Comparison of ENCODE assay signal across 8 cellular contexts in the genomic region with DNA sequence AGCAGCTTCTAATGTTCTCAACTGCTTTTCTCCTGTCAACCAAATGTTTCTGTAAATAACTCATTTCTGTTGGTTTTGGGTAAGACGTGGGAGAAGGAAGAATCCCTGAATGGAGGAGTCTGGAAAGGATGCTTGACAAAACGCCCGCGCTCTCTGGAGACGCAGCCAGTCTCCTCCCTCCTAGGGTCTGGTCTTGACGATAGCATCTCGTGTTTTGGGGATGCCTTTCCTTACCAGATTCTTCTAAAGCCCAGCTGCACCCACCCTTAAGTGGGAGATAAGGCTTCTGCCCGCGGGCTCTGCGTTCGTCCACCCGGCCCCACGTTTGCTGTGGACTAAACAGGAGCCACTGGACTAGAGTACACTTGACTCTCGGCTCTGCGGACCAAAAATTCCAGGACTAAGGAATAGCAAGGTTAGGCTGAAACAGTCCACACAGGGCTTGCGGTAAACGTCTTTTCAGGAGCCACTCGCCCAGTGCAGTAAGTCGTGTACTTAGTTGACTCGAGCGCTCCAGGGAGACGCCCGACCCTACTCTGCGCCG. TPM values are rescaled to one million over a fixed set of nuclear protein-coding genes. Genes with fewer than 3 reads are reported as not detected.
DNase-seq lines count a peak whose midpoint lies in the region; ATAC-seq and TF ChIP-seq lines count a peak whose summit lies in the region.

No MANE protein-coding gene starts in this region.

- H3K36me3 ChIP-seq in kidney epithelial cell (ENCODE audit: control insufficient read depth, insufficient read depth, low read length) = no peaks in the 10 kb centered on the region
- peaks cover 23 to 26% of the 10 kb centered on the region in 2 donors for H3K36me3 ChIP-seq in stomach smooth muscle (ENCODE audit: control insufficient read depth in 2 of 2, insufficient read depth in 2 of 2, low read length in 2 of 2)

- H3K4me1 Mint-ChIP-seq in T-helper 2 cell treated with Interferon-gamma antibody and Interleukin-4, amounts not matched to agents 5 μg/mL and 100 μg/mL, for 36 hours (ENCODE audit: low read depth) = peaks cover 9% of the 10 kb centered on the region

- TF ChIP-seq CTCF in cardiac fibroblast (IDR thresholded peaks at IDR 0.05; ENCODE audit: low read depth, low read length) = no peak
- TF ChIP-seq CTCF in kidney epithelial cell (IDR thresholded peaks at IDR 0.05; ENCODE audit: insufficient read depth, low read length, poor library complexity, severe bottlenecking) = no peak

- peak overlapping the region; percentile 93 for H3K27ac ChIP-seq in stomach smooth muscle (ENCODE audit: low read length)

- no peak overlapping the region for H3K27ac Mint-ChIP-seq in T-helper 2 cell treated with Interferon-gamma antibody and Interleukin-4, amounts not matched to agents 5 μg/mL and 100 μg/mL, for 36 hours

- ATAC-seq in HG02798 (IDR thresholded peaks at IDR 0.05; ENCODE audit: poor library complexity, unreplicated experiment) = no peak
- ATAC-seq in HG03135 (IDR thresholded peaks at IDR 0.05; ENCODE audit: unreplicated experiment) = no peak

- H3K9me3 Mint-ChIP-seq in T-helper 2 cell treated with Interferon-gamma antibody and Interleukin-4, amounts not matched to agents 5 μg/mL and 100 μg/mL, for 36 hours = no peaks in the 10 kb centered on the region

- H3K27me3 Mint-ChIP-seq in T-helper 2 cell treated with Interferon-gamma antibody and Interleukin-4, amounts not matched to agents 5 μg/mL and 100 μg/mL, for 36 hours (ENCODE audit: low read depth) = peaks cover 44% of the 10 kb centered on the region

- peaks cover 2% of the 10 kb centered on the region for H3K36me3 Mint-ChIP-seq in T-helper 2 cell treated with Interferon-gamma antibody and Interleukin-4, amounts not matched to agents 5 μg/mL and 100 μg/mL, for 36 hours (ENCODE audit: low read depth)

- no peaks in the 10 kb centered on the region for H3K9me3 ChIP-seq in stomach smooth muscle (ENCODE audit: control insufficient read depth in 2 of 2, low read length in 2 of 2)

- H3K4me3 ChIP-seq in cardiac fibroblast (replicated peaks in 1 of 2; ENCODE audit: low read depth in 2 of 2, low read length in 2 of 2) (peak overlapping the region; percentile 68 to 78), kidney epithelial cell (ENCODE audit: low read depth, low read length) (peak overlapping the region; percentile 79), stomach smooth muscle (ENCODE audit: low read length in 2 of 2) (peak overlapping the region; percentile 88 to 93)

- no peak for DNase-seq in T-helper 2 cell treated with Interferon-gamma antibody and Interleukin-4, amounts not matched to agents 5 μg/mL and 100 μg/mL, for 36 hours (ENCODE audit: low spot score)
- DNase-seq in T-helper 2 cell = no peak
- DNase-seq in cardiac fibroblast (ENCODE audit: low read depth in 2 of 2) = peak; percentile 44 to 71
- no peak for DNase-seq in kidney epithelial cell (ENCODE audit: low read depth)
- DNase-seq in NCI-H446 (lab: John Stamatoyannopoulos, UW) = no peak

- peak overlapping the region; percentile 89 for H3K4me3 Mint-ChIP-seq in T-helper 2 cell treated with Interferon-gamma antibody and Interleukin-4, amounts not matched to agents 5 μg/mL and 100 μg/mL, for 36 hours

- peaks cover 23% of the 10 kb centered on the region for H3K4me1 ChIP-seq in stomach smooth muscle (ENCODE audit: control insufficient read depth, insufficient read depth, low read length)

- H3K27me3 ChIP-seq in kidney epithelial cell (ENCODE audit: control insufficient read depth, insufficient read depth, low read length) (no peaks in the 10 kb centered on the region), stomach smooth muscle (ENCODE audit: control insufficient read depth in 1 of 2, insufficient read depth in 2 of 2, low read length in 2 of 2) (no peaks in the 10 kb centered on the region)

- H3K9ac ChIP-seq in stomach smooth muscle (ENCODE audit: low read length in 2 of 2) = peak overlapping the region; percentile 88 to 95

RNA-seq across cellular contexts. Expression of gene CTSL, which starts 0.5 kb away (rescaled TPM):
- 85.2 and 117 TPM in 2 replicates for total RNA-seq in kidney epithelial cell

Comparison
In these comparisons a context has a peak if more than half of its experiments do, and no peak if none do; other contexts are left out.
1. DNase-seq: peak in cardiac fibroblast (2 of 2); none in T-helper 2 cell treated with Interferon-gamma antibody and Interleukin-4, amounts not matched to agents 5 μg/mL and 100 μg/mL, for 36 hours (single experiment), T-helper 2 cell (0 of 5), kidney epithelial cell (single experiment) and NCI-H446 (0 of 2).
2. Peak in every context shown above with its lines, with median percentiles within 50 percentile points of each other: H3K4me3 ChIP-seq.